8 cellular contexts compared by ENCODE assay signal in the genomic region with DNA sequence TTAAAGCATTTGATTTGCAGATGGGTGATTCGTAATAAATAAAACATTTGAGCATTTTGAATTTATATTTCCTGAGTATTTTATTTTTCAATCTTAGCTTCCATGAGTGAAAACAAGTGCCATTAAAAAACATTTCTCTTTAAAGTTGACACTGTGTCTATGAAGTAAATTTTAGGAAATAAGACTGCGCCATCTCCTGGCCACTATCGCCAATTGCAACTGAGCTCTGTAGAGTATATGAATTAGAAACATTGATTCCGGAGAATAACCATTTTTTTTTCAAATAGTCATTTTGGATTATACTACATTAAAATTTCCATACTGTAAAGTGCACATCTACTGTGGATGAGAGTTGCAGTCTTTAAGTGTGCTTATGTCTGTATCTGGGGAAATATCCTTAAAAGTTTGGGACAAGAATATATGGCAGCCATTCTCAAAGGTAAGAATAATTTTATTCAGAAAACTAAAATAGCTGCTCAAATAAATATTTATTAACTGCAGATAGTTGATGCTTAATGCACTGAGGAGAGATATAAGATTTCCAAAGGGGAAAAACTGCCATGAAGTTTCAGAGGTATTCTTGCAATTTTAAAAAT. TPM values are rescaled to one million over a fixed set of nuclear protein-coding genes. Genes with fewer than 3 reads are reported as not detected.
A peak's percentile ranks its signal among the peaks of the same experiment; 100 is the strongest.
DNase-seq lines count a peak whose midpoint lies in the region; ATAC-seq, FAIRE-seq and TF ChIP-seq lines count a peak whose summit lies in the region.

No MANE protein-coding gene starts in this region.

- ATAC-seq in HG03520 (IDR thresholded peaks at IDR 0.05; ENCODE audit: unreplicated experiment) (peak; percentile 75), upper lobe of right lung (peak; percentile 78)

- intact Hi-C loops in colonic mucosa (cut with DNase I) (loop anchor here (5.0 kb wide), 3 partner anchors 145 to 640 kb away; no protein-coding TSS in a partner anchor), upper lobe of right lung (cut with DNase I) (loop anchor here (10.0 kb wide), 1 partner anchor 148 kb away; no protein-coding TSS in a partner anchor)

- peak; percentile 82 for TF ChIP-seq CTCF in GM13977 (IDR thresholded peaks at IDR 0.05; ENCODE audit: extremely low read depth, insufficient read depth, missing control alignments)
- peak; percentile 83 for TF ChIP-seq CTCF in colonic mucosa (IDR thresholded peaks at IDR 0.05)
- TF ChIP-seq CTCF in upper lobe of right lung (IDR thresholded peaks at IDR 0.05) = peak; percentile 91

- peak; percentile 97 for FAIRE-seq in A204.1 (lab: Jason Lieb, UNC)

- H3K4me1 ChIP-seq in colonic mucosa = no peaks in the 10 kb centered on the region
- no peaks in the 10 kb centered on the region for H3K4me1 ChIP-seq in upper lobe of right lung

- in situ Hi-C loops in GM13977 (cut with MboI; ENCODE audit: low pct_unique_long_range_greater_than_20kb, low sequenced_read_pairs, unreplicated experiment) = loop anchor here (25.0 kb wide), 1 partner anchor 640 kb away; a partner anchor contains a TSS

- H3K4me3 ChIP-seq in SK-N-MC (no peak overlapping the region), colonic mucosa (no peak overlapping the region), upper lobe of right lung (no peak overlapping the region)

- no peaks in the 10 kb centered on the region for H3K36me3 ChIP-seq in SK-N-MC (ENCODE audit: insufficient read depth, low read length)
- no peaks in the 10 kb centered on the region for H3K36me3 ChIP-seq in colonic mucosa
- H3K36me3 ChIP-seq in upper lobe of right lung = no peaks in the 10 kb centered on the region

- no peak overlapping the region for H3K9ac ChIP-seq in SK-N-MC (ENCODE audit: insufficient read length)
- no peak overlapping the region for H3K9ac ChIP-seq in colonic mucosa (ENCODE audit: low read depth in 2 of 2, low read length in 2 of 2)

- DNase-seq in GM13977 (ENCODE audit: low spot score) (no peak), SK-N-MC (ENCODE audit: low read depth, low spot score) (peak; percentile 18), colonic mucosa (peak; percentile 48), myocyte (ENCODE audit: low read depth) (peak; percentile 63), upper lobe of right lung (peak; percentile 63), NCI-H2227 (lab: John Stamatoyannopoulos, UW; ENCODE audit: unreplicated experiment) (no peak)

- H3K27me3 ChIP-seq in colonic mucosa = no peaks in the 10 kb centered on the region
- peaks cover 19% of the 10 kb centered on the region for H3K27me3 ChIP-seq in upper lobe of right lung

- H3K27ac ChIP-seq in SK-N-MC (no peak overlapping the region), colonic mucosa (no peak overlapping the region), upper lobe of right lung (no peak overlapping the region)

- no peaks in the 10 kb centered on the region for H3K9me3 ChIP-seq in SK-N-MC (ENCODE audit: low read depth, low read length)
- no peaks in the 10 kb centered on the region for H3K9me3 ChIP-seq in colonic mucosa
- no peaks in the 10 kb centered on the region for H3K9me3 ChIP-seq in upper lobe of right lung

RNA-seq across cellular contexts. Expression of a gene that starts 5.9 kb away (rescaled TPM):
- total RNA-seq in colonic mucosa (1 to 10 TPM; 1.2 to 1.6 TPM), myocyte (1.7 and 2.0 TPM in 2 replicates), upper lobe of right lung (1.8 TPM)
- polyA plus RNA-seq in myocyte (2012) = 0.78 TPM

Comparison
In these comparisons a context has a peak if more than half of its experiments do, and no peak if none do; other contexts are left out.
1. DNase-seq: peak in SK-N-MC (single experiment), colonic mucosa (single experiment), myocyte (single experiment) and upper lobe of right lung (single experiment); none in GM13977 (single experiment) and NCI-H2227 (single experiment).
2. Peak in every context shown above with its lines, with median percentiles within 50 percentile points of each other: CTCF ChIP-seq.